Comparison of ENCODE assay signal across 10 cellular contexts in the genomic region with DNA sequence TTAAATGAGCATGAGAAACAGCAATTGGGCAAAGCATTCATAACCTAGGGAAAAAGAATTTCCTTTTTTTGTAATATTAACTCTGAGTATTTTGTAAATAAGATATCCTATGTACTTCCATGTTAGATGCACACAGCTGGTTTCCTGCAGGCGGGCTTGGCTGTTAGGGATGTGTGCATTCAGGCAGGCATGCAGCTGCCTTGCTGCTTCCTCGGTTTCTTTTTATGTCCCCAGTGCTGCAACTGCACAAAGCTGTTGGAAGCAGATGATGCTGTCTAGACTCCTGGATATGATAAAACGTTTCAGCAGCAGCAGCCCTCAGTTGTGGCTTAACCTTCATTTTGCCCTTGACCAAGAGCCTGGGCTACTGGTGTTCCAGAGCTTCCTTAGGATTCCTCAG.
A peak's percentile ranks its signal among the peaks of the same experiment; 100 is the strongest.
DNase-seq lines count a peak whose midpoint lies in the region; ATAC-seq and TF ChIP-seq lines count a peak whose summit lies in the region.
"Had no signal": no experiment of that assay in that cellular context is flagged by ENCODE, and none has a peak within 500 bp of the region (broad histone marks: within the 10 kb centered on the region; RNA-seq: fewer than 3 reads in every experiment).

No MANE protein-coding gene starts in this region.

- CTCF ChIA-PET in T-cell (lab: Charles Lee) = interaction anchor here (1.2 to 2.7 kb wide), 3 partner anchors 76 to 111 kb away, joined by 3 to 10 read pairs (median 4); no protein-coding TSS in a partner anchor

- peaks cover 93% of the 10 kb centered on the region for H3K36me3 ChIP-seq in endodermal cell (ENCODE audit: control insufficient read depth, insufficient read depth, low read length)

- H3K4me1 Mint-ChIP-seq in T-cell = peaks cover 38 to 41% (median 40%) of the 10 kb centered on the region in 3 donors
- peaks cover 25% of the 10 kb centered on the region for H3K4me1 Mint-ChIP-seq in glutamatergic neuron (ENCODE audit: low read depth, unreplicated experiment)
- peaks cover 58% of the 10 kb centered on the region for H3K4me1 Mint-ChIP-seq in stimulated activated memory B cell treated with anti-CD40 and anti-IgM and Interleukin-4, amounts not matched to agents 10 μg/mL and 1 μg/mL and 100 μg/mL, for 72 hours
- H3K4me1 Mint-ChIP-seq in endodermal cell = no peaks in the 10 kb centered on the region

- H3K9me3 Mint-ChIP-seq in T-cell (no peaks in the 10 kb centered on the region), glutamatergic neuron (ENCODE audit: unreplicated experiment) (peaks cover 17% of the 10 kb centered on the region), endodermal cell (no peaks in the 10 kb centered on the region)
- H3K9me3 Mint-ChIP-seq in stimulated activated memory B cell treated with anti-CD40 and anti-IgM and Interleukin-4, amounts not matched to agents 10 μg/mL and 1 μg/mL and 100 μg/mL, for 72 hours = no peaks in the 10 kb centered on the region
- H3K9me3 Mint-ChIP-seq: activated T-cell treated with anti-CD3 and anti-CD28 coated beads, Interleukin-2, amount 50 U/mL, for 4 hours had no signal

- DNase-seq in NCI-H510A treated with DMSO at 0.1 percent for 48 hours (lab: John Stamatoyannopoulos, UW) (peak; percentile 51), NCI-H510A (lab: John Stamatoyannopoulos, UW) (no peak), T-cell (no peak), glutamatergic neuron (no peak), midbrain (lab: John Stamatoyannopoulos, UW) (no peak), endodermal cell (no peak)
- DNase-seq in stimulated activated CD4-positive, alpha-beta T cell treated with anti-CD3 and anti-CD28 coated beads, Interleukin-4, amount 100 ng/mL, for 24 hours = no peak
- DNase-seq: activated T-cell treated with anti-CD3 and anti-CD28 coated beads, Interleukin-2, amount 50 U/mL, for 4 hours had no signal

- no peak for TF ChIP-seq CTCF in glutamatergic neuron (IDR thresholded peaks at IDR 0.05; ENCODE audit: partially characterized antibody, unreplicated experiment)
- TF ChIP-seq CTCF in endodermal cell (conservative IDR thresholded peaks at IDR 0.05) = no peak

- 79 to 85% methylated on average over 3 of the region's 3 CpGs for WGBS in endodermal cell (ENCODE audit: insufficient coverage in 1 of 2, insufficient read length in 1 of 2), 2 experiments

- POLR2A ChIA-PET in T-cell (lab: Charles Lee) = interaction anchor here in 1 of 2 donors (0.6 to 0.7 kb wide), 3 partner anchors 29 to 392 kb away, joined by 3 to 10 read pairs (median 3); no protein-coding TSS in a partner anchor

- H3K36me3 Mint-ChIP-seq in T-cell (peaks cover 73% of the 10 kb centered on the region), glutamatergic neuron (ENCODE audit: unreplicated experiment) (peaks cover 19% of the 10 kb centered on the region), endodermal cell (ENCODE audit: low read depth) (peaks cover 84% of the 10 kb centered on the region)
- peaks cover 58% of the 10 kb centered on the region for H3K36me3 Mint-ChIP-seq in stimulated activated memory B cell treated with anti-CD40 and anti-IgM and Interleukin-4, amounts not matched to agents 10 μg/mL and 1 μg/mL and 100 μg/mL, for 72 hours

- no peaks in the 10 kb centered on the region for H3K4me1 ChIP-seq in endodermal cell (ENCODE audit: control insufficient read depth, insufficient read depth, low read length)

- H3K9ac ChIP-seq in endodermal cell (ENCODE audit: extremely low read depth, low read length, poor library complexity, severe bottlenecking) = no peak overlapping the region

- H3K4me3 ChIP-seq in endodermal cell (ENCODE audit: low read length) = no peak overlapping the region

- H3K27me3 ChIP-seq in endodermal cell (ENCODE audit: control insufficient read depth, insufficient read depth, low read length, poor library complexity, severe bottlenecking) = no peaks in the 10 kb centered on the region

- H3K9me3 ChIP-seq in endodermal cell (ENCODE audit: control insufficient read depth, low read length) = no peaks in the 10 kb centered on the region

- H3K4me3 Mint-ChIP-seq in T-cell = peak overlapping the region in 1 of 3 donors; percentile 51
- H3K4me3 Mint-ChIP-seq in glutamatergic neuron (ENCODE audit: unreplicated experiment) = peak overlapping the region; percentile 35
- H3K4me3 Mint-ChIP-seq in stimulated activated memory B cell treated with anti-CD40 and anti-IgM and Interleukin-4, amounts not matched to agents 10 μg/mL and 1 μg/mL and 100 μg/mL, for 72 hours = peak overlapping the region; percentile 45
- H3K4me3 Mint-ChIP-seq in endodermal cell = no peak overlapping the region
- H3K4me3 Mint-ChIP-seq: activated T-cell treated with anti-CD3 and anti-CD28 coated beads, Interleukin-2, amount 50 U/mL, for 4 hours had no signal

- H3K27me3 Mint-ChIP-seq in T-cell (no peaks in the 10 kb centered on the region), glutamatergic neuron (ENCODE audit: unreplicated experiment) (peaks cover 9% of the 10 kb centered on the region), endodermal cell (ENCODE audit: insufficient read depth) (no peaks in the 10 kb centered on the region)
- H3K27me3 Mint-ChIP-seq in stimulated activated memory B cell treated with anti-CD40 and anti-IgM and Interleukin-4, amounts not matched to agents 10 μg/mL and 1 μg/mL and 100 μg/mL, for 72 hours = no peaks in the 10 kb centered on the region

- peak overlapping the region; percentile 78 to 84 for H3K27ac Mint-ChIP-seq in T-cell
- H3K27ac Mint-ChIP-seq in glutamatergic neuron (ENCODE audit: unreplicated experiment) = peak overlapping the region; percentile 52
- H3K27ac Mint-ChIP-seq in stimulated activated memory B cell treated with anti-CD40 and anti-IgM and Interleukin-4, amounts not matched to agents 10 μg/mL and 1 μg/mL and 100 μg/mL, for 72 hours = peak overlapping the region; percentile 83
- no peak overlapping the region for H3K27ac Mint-ChIP-seq in endodermal cell

- H3K27ac ChIP-seq in endodermal cell (ENCODE audit: low read depth, low read length) = no peak overlapping the region
- H3K27ac ChIP-seq: 22Rv1 had no signal

- ATAC-seq in T-cell (replicated peaks in 1 of 4) = peak in 1 of 4 experiments; percentile 3
- ATAC-seq in stimulated activated memory B cell treated with anti-CD40 and anti-IgM and Interleukin-4, amounts not matched to agents 10 μg/mL and 1 μg/mL and 100 μg/mL, for 72 hours = no peak
